1 cellular context compared by ENCODE assay signal in the genomic region with DNA sequence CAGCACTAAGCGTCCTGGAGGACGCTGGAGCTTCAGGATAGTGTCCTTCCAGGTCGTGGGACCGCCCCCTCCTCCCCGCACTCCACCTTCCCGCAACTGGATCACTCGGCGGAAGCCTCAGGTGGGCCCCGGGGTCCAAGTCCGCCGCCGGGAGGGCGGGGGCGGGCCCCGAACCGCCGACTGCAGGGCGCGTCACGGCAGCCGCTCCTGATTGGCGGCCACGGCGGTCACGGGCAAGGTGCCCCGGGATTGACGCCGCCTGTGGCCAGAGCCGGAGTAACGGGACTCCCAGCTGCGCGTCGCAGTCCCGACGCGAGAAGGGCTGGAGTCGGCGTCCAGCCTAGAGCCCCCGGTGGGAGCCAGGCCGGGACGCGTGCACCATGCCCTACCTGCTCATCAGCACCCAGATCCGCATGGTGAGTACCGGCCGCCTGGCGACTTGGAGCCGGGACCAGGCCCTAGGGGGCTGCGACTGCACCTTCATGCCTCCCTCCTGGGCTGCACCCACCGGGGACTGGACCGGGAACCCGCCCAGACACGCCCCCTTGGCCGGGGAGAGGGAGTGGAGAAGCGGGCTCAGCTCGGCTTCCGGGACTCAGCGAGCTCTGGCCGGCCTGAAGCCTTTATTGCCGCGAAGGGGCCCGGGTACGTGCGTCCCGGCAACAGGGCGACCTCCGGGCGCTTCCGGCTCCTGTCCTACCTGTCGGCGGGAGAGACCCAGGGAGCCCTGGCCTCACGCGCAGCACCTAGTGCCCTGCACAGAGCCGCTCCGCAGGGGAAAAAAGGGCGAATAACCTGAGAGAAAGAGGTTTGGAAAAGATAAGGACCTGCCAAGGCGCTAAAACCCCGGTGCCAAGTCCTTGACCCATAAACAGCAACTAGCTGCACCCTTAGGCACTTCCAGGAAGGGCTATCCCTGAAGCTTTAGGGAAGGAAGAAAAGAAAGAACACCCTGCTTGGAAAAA.
TF ChIP-seq lines count a peak whose summit lies in the region.

Gene GCHFR, plus strand, starts transcription at position 268 of the 965 bp plus-strand sequence. Its CDS starts 113 bp downstream, at position 381.

TF ChIP-seq in HEK293, 187 proteins besides CTCF, POLR2A, EP300 and RAD21 (continued from another document and continues in another):
- TF ChIP-seq, protein P1, sequence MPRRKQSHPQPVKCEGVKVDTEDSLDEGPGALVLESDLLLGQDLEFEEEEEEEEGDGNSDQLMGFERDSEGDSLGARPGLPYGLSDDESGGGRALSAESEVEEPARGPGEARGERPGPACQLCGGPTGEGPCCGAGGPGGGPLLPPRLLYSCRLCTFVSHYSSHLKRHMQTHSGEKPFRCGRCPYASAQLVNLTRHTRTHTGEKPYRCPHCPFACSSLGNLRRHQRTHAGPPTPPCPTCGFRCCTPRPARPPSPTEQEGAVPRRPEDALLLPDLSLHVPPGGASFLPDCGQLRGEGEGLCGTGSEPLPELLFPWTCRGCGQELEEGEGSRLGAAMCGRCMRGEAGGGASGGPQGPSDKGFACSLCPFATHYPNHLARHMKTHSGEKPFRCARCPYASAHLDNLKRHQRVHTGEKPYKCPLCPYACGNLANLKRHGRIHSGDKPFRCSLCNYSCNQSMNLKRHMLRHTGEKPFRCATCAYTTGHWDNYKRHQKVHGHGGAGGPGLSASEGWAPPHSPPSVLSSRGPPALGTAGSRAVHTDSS (tag by site-specific recombination; IDR thresholded peaks at IDR 0.05): no peak
- TF ChIP-seq ZNF677 (tag by site-specific recombination; IDR thresholded peaks at IDR 0.05) (no peak), ZNF544 (tag by site-specific recombination; IDR thresholded peaks at IDR 0.05) (no peak), ZNF585B (tag by site-specific recombination; IDR thresholded peaks at IDR 0.05) (no peak), ZNF138 (tag by site-specific recombination; IDR thresholded peaks at IDR 0.05; ENCODE audit: borderline replicate concordance) (no peak), ZIC2 (tag by site-specific recombination; IDR thresholded peaks at IDR 0.05) (peak; percentile 86), ZBTB8A (tag by site-specific recombination; IDR thresholded peaks at IDR 0.05) (peak; percentile 68), ZNF211 (tag by site-specific recombination; IDR thresholded peaks at IDR 0.05; ENCODE audit: low read depth) (no peak), ZNF48 (tag by site-specific recombination; IDR thresholded peaks at IDR 0.05) (no peak), KLF1 (tag by site-specific recombination; IDR thresholded peaks at IDR 0.05) (peak; percentile 51), WT1 (tag by site-specific recombination; IDR thresholded peaks at IDR 0.05) (peak; percentile 36; the same call in 1 of the 2 replicates), MEIS1 (CRISPR knock-in tag; IDR thresholded peaks at IDR 0.05; ENCODE audit: borderline replicate concordance) (no peak), ZNF785 (tag by site-specific recombination; IDR thresholded peaks at IDR 0.05) (no peak), IKZF3 (tag by site-specific recombination; IDR thresholded peaks at IDR 0.05) (peak; percentile 16; the same call in 1 of the 2 replicates), ZNF654 (tag by site-specific recombination; IDR thresholded peaks at IDR 0.05; ENCODE audit: low read depth) (no peak), ZBTB21 (tag by site-specific recombination; IDR thresholded peaks at IDR 0.05) (no peak), BCL11A (tag by site-specific recombination; IDR thresholded peaks at IDR 0.05; ENCODE audit: low read depth) (no peak), KLF9 (tag by site-specific recombination; IDR thresholded peaks at IDR 0.05; ENCODE audit: low read depth) (peak; percentile 94), ZNF624 (tag by site-specific recombination; IDR thresholded peaks at IDR 0.05) (no peak), ZNF169 (tag by site-specific recombination; IDR thresholded peaks at IDR 0.05) (no peak), REST (tag by site-specific recombination; IDR thresholded peaks at IDR 0.05) (no peak), ZBTB26 (tag by site-specific recombination; optimal IDR thresholded peaks at IDR 0.05) (peak; percentile 90), TSHZ1 (tag by site-specific recombination; IDR thresholded peaks at IDR 0.05; ENCODE audit: borderline replicate concordance) (no peak), ZNF350 (tag by site-specific recombination; IDR thresholded peaks at IDR 0.05) (no peak), ZBTB1 (tag by site-specific recombination; IDR thresholded peaks at IDR 0.05) (no peak), ZNF292 (tag by site-specific recombination; IDR thresholded peaks at IDR 0.05; ENCODE audit: borderline replicate concordance, low read depth) (no peak), SETDB1 (IDR thresholded peaks at IDR 0.05; ENCODE audit: insufficient read length, low read length) (no peak), ZNF354C (tag by site-specific recombination; IDR thresholded peaks at IDR 0.05; ENCODE audit: borderline replicate concordance, low read depth) (no peak), ZNF302 (tag by site-specific recombination; IDR thresholded peaks at IDR 0.05; ENCODE audit: low read depth) (no peak), ZNF16 (tag by site-specific recombination; IDR thresholded peaks at IDR 0.05; ENCODE audit: low read depth) (no peak), ZNF19 (tag by site-specific recombination; IDR thresholded peaks at IDR 0.05; ENCODE audit: low read depth) (no peak), ZNF311 (tag by site-specific recombination; IDR thresholded peaks at IDR 0.05; ENCODE audit: borderline replicate concordance) (no peak), ZNF37A (tag by site-specific recombination; IDR thresholded peaks at IDR 0.05) (no peak), ZNF639 (tag by site-specific recombination; IDR thresholded peaks at IDR 0.05) (no peak), ZNF24 (tag by site-specific recombination; IDR thresholded peaks at IDR 0.05) (no peak), ZNF843 (tag by site-specific recombination; IDR thresholded peaks at IDR 0.05) (no peak), ZNF501 (tag by site-specific recombination; IDR thresholded peaks at IDR 0.05) (peak; percentile 53; the same call in 1 of the 2 replicates), YY2 (tag by site-specific recombination; IDR thresholded peaks at IDR 0.05) (no peak), AEBP2 (tag by site-specific recombination; IDR thresholded peaks at IDR 0.05; ENCODE audit: borderline replicate concordance) (no peak), ZNF610 (tag by site-specific recombination; IDR thresholded peaks at IDR 0.05; ENCODE audit: borderline replicate concordance) (no peak), PRDM1 (tag by site-specific recombination; IDR thresholded peaks at IDR 0.05) (no peak), ZBTB6 (tag by site-specific recombination; IDR thresholded peaks at IDR 0.05) (no peak), ZNF23 (tag by site-specific recombination; IDR thresholded peaks at IDR 0.05; ENCODE audit: borderline replicate concordance) (no peak), ZNF596 (tag by site-specific recombination; IDR thresholded peaks at IDR 0.05) (no peak), ZNF76 (tag by site-specific recombination; IDR thresholded peaks at IDR 0.05; ENCODE audit: borderline replicate concordance, low read depth) (no peak), REPIN1 (tag by site-specific recombination; IDR thresholded peaks at IDR 0.05; ENCODE audit: low read depth) (no peak), GLI2 (tag by site-specific recombination; IDR thresholded peaks at IDR 0.05; ENCODE audit: borderline replicate concordance, low read depth) (no peak), ZNF660 (tag by site-specific recombination; IDR thresholded peaks at IDR 0.05) (no peak), ZNF416 (tag by site-specific recombination; IDR thresholded peaks at IDR 0.05) (no peak)
- TF ChIP-seq, protein P2, sequence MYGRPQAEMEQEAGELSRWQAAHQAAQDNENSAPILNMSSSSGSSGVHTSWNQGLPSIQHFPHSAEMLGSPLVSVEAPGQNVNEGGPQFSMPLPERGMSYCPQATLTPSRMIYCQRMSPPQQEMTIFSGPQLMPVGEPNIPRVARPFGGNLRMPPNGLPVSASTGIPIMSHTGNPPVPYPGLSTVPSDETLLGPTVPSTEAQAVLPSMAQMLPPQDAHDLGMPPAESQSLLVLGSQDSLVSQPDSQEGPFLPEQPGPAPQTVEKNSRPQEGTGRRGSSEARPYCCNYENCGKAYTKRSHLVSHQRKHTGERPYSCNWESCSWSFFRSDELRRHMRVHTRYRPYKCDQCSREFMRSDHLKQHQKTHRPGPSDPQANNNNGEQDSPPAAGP (tag by site-specific recombination; IDR thresholded peaks at IDR 0.05): no peak
